Comparison of ENCODE assay signal across 14 cellular contexts in the genomic region with DNA sequence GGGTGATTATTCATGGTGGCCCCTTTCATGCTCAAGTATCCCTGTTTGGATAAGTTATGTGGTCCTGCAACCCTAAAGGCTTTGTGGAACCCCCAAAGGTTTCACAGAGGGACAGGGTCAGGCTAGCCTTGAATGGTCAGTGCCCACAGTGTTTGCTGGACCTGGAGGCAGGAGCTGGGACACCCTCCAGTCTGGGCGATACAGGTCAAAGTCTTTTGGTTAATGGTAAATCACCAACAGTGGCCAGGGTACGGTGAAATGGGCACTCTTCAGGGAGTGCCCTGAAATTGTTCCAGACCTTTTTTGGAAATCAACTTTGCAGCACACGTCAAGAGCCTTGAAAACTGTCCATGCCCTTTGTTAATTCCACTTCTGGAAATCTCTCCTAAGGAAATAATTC. TPM values are rescaled to one million over a fixed set of nuclear protein-coding genes. Genes with fewer than 3 reads are reported as not detected.
"Had no signal": no experiment of that assay in that cellular context is flagged by ENCODE, and none has a peak within 500 bp of the region (broad histone marks: within the 10 kb centered on the region; RNA-seq: fewer than 3 reads in every experiment).

No MANE protein-coding gene starts in this region.

RNA-seq across cellular contexts. Expression of a gene that starts 8.7 kb away (rescaled TPM):
- total RNA-seq: activated CD4-positive, alpha-beta memory T cell treated with anti-CD3 and anti-CD28 coated beads, Interleukin-2, amount 10 ng/mL, durations not matched to agents 7 days and 5 days; activated CD4-positive, alpha-beta T cell treated with anti-CD3 and anti-CD28 coated beads for 36 hours; activated CD4-positive, alpha-beta T cell treated with anti-CD3 and anti-CD28 coated beads, Interleukin-2, amount 10 ng/mL, durations not matched to agents 7 days and 5 days; activated CD8-positive, alpha-beta memory T cell treated with anti-CD3 and anti-CD28 coated beads, Interleukin-2, amount 10 ng/mL, durations not matched to agents 7 days and 5 days; activated CD8-positive, alpha-beta T cell treated with anti-CD3 and anti-CD28 coated beads, Interleukin-2, amount 10 ng/mL, durations not matched to agents 7 days and 5 days; activated naive CD8-positive, alpha-beta T cell treated with anti-CD3 and anti-CD28 coated beads, Interleukin-2, amount 10 ng/mL, durations not matched to agents 7 days and 5 days; activated T-helper 2 cell treated with anti-CD3 and anti-CD28 coated beads, Interferon-gamma antibody, Interleukin-2, Interleukin-4, amounts not matched to agents 10 μg/mL and 5 μg/mL and 100 μg/mL, durations not matched to agents 14 hours and 24 hours and 36 hours; ascending aorta; bronchial epithelial cell; T-cell; T-helper 1 cell treated with Interleukin-12 subunit alpha and Interleukin-12 subunit beta and Interleukin-4 antibody, amounts not matched to agents 30 ng/mL and 1 ng/mL, for 36 hours; T-helper 17 cell; T-helper 2 cell treated with Interferon-gamma antibody and Interleukin-4, amounts not matched to agents 100 ng/mL and 5 ng/mL, for 36 hours; WTC11 had no signal
